Comparison of ENCODE assay signal across 6 cellular contexts in the genomic region with DNA sequence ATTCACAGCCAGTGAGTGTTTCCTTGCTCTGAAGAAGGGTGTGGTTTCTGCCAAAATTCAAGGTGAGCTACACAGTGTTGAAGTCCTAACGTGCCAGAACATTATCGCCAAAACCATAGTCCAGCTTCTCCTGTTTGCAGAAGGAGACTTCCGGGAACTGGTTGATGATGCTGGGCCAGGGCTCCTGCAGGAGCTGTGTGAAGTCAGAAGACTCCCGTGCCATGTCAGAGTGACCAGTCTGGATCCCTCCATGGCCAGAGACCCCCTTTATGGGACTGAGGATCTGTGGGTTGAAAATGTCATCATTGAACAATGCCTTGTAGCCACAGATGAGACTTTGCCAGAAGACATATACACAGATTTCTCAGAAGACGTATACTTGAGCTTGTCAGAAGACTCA.
"Had no signal": no experiment of that assay in that cellular context is flagged by ENCODE, and none has a peak within 500 bp of the region (broad histone marks: within the 10 kb centered on the region; RNA-seq: fewer than 3 reads in every experiment).

No MANE protein-coding gene starts in this region.

- H3K4me1 Mint-ChIP-seq: GM23338 had no signal

- H3K4me3 Mint-ChIP-seq: GM23338, HFFc6 had no signal

- H3K4me3 ChIP-seq: GM23338, HAP-1 had no signal

- H3K9me3 Mint-ChIP-seq: GM23338, HFFc6 had no signal

- ATAC-seq: GM23338, HCT116 had no signal

- H3K36me3 ChIP-seq: HAP-1 had no signal

- H3K27ac Mint-ChIP-seq: GM23338, HFFc6 had no signal

- H3K9me3 ChIP-seq: HAP-1 had no signal

- DNase-seq: H7, HFFc6, IMR-90 had no signal

- H3K4me1 ChIP-seq: HAP-1 had no signal
